Comparison of ENCODE assay signal across 7 cellular contexts in the genomic region with DNA sequence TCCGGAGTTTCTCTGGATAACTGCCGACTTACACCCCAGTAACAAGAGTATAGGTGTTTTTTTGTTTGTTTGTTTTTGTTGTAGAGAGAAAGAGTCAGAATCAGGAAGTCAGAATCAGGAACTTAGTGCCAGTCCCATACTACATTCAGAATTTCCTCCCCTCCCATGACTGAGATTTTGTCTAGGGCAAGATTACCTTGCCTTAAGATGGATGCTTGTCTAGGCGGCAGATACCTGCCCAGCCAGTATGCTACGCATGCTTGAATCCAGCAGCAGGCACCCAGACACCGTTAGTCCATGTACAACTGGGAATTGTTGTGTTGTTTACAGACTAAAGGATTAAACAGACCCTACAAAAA. TPM values are rescaled to one million over a fixed set of nuclear protein-coding genes. Genes with fewer than 3 reads are reported as not detected.
DNase-seq lines count a peak whose midpoint lies in the region; ATAC-seq and TF ChIP-seq lines count a peak whose summit lies in the region.

No MANE protein-coding gene starts in this region.

- H3K4me1 ChIP-seq in tibial nerve, result peaks cover 0 to 93% (median 28%) of the 10 kb centered on the region in 4 donors

- no peaks in the 10 kb centered on the region for H3K9me3 ChIP-seq in tibial nerve

- no peak for TF ChIP-seq EP300 in tibial nerve (IDR thresholded peaks at IDR 0.05)

- H3K4me3 Mint-ChIP-seq in brain, result peak overlapping the region; percentile 83 to 91 (median 90)

- H3K27me3 ChIP-seq in H7 (ENCODE audit: control insufficient read depth, insufficient read depth, low read length), result no peaks in the 10 kb centered on the region
- no peaks in the 10 kb centered on the region for H3K27me3 ChIP-seq in tibial nerve

- ATAC-seq in left lobe of liver (peak; percentile 33), HG03565 (IDR thresholded peaks at IDR 0.05; ENCODE audit: unreplicated experiment) (no peak)

- TF ChIP-seq POLR2A in tibial nerve (IDR thresholded peaks at IDR 0.05), result no peak

- H3K27ac Mint-ChIP-seq in brain, result peak overlapping the region; percentile 99 to 100 (median 99)

- H3K9me3 Mint-ChIP-seq in brain, result peaks cover 0 to 3% (median 0%) of the 10 kb centered on the region in 5 experiments

- DNase-seq in H7 (no peak), NCI-H2227 (lab: John Stamatoyannopoulos, UW; ENCODE audit: unreplicated experiment) (peak; percentile 77), left lobe of liver (ENCODE audit: low spot score) (no peak), tibial nerve (ENCODE audit: low spot score in 2 of 2) (no peak), putamen (ENCODE audit: low spot score) (no peak)

- H3K27me3 Mint-ChIP-seq in brain, result no peaks in the 10 kb centered on the region

- WGBS in tibial nerve, 2 donors, result 28 to 32% methylated on average over 5 of the region's 5 CpGs

- H3K4me3 ChIP-seq in H7 (ENCODE audit: insufficient read depth, low read depth, low read length) (peak overlapping the region; percentile 28), tibial nerve (peak overlapping the region; percentile 20 to 44 (median 36))

- H3K36me3 ChIP-seq in H7 (replicated peaks; ENCODE audit: control insufficient read depth, insufficient read depth, low read length) (peaks cover 69% of the 10 kb centered on the region), tibial nerve (peaks cover 0 to 66% (median 0%) of the 10 kb centered on the region in 3 donors)

- H3K27ac ChIP-seq in tibial nerve, result peak overlapping the region; percentile 75 to 84 (median 76)

- no peak for TF ChIP-seq CTCF in brain (conservative IDR thresholded peaks at IDR 0.05)
- no peak for TF ChIP-seq CTCF in tibial nerve (IDR thresholded peaks at IDR 0.05)

- peaks cover 100% of the 10 kb centered on the region for H3K4me1 Mint-ChIP-seq in brain

- peaks cover 83% of the 10 kb centered on the region for H3K36me3 Mint-ChIP-seq in brain

RNA-seq across cellular contexts. Expression of gene XRCC5, which starts 6.1 kb away (rescaled TPM):
- total RNA-seq in H7 (2014; rRNA removed; shearing (Covaris generic)), result 496 and 523 TPM in 2 replicates
- polyA plus RNA-seq in brain (ENCODE audit: insufficient read depth, low read depth, low replicate concordance), result 271 TPM
- total RNA-seq in left lobe of liver, result 101 TPM
- total RNA-seq in tibial nerve, result 100 to 1,000 TPM; 134 to 164 (median 147) TPM

RNA-seq across cellular contexts. Expression of gene TMEM169, which starts 33.5 kb away (rescaled TPM):
- total RNA-seq in H7 (2014; rRNA removed; shearing (Covaris generic)), result 0.42 and 1.1 TPM in 2 replicates
- 8.2 TPM for polyA plus RNA-seq in brain (ENCODE audit: insufficient read depth, low read depth, low replicate concordance)
- 1.5 TPM for total RNA-seq in left lobe of liver
- 1 to 10 TPM in 2 of 4 donors, under 1 TPM in 2; 0.59 to 2.8 (median 1.7) TPM for total RNA-seq in tibial nerve

RNA-seq across cellular contexts. Expression of gene PECR, which starts 33.6 kb away (rescaled TPM):
- total RNA-seq in H7 (2014; rRNA removed; shearing (Covaris generic)), result 12.1 and 15.1 TPM in 2 replicates
- polyA plus RNA-seq in brain (ENCODE audit: insufficient read depth, low read depth, low replicate concordance), result 12.4 TPM
- 95.5 TPM for total RNA-seq in left lobe of liver
- 10 to 100 TPM; 12.7 to 18.8 (median 16.0) TPM for total RNA-seq in tibial nerve
